17 cellular contexts compared by ENCODE assay signal in genomic region chr13:90883592-90883991, GRCh38.
DNase-seq lines count a peak whose midpoint lies in the region; ATAC-seq, FAIRE-seq and TF ChIP-seq lines count a peak whose summit lies in the region.
"Had no signal": no experiment of that assay in that cellular context is flagged by ENCODE, and none has a peak within 500 bp of the region (broad histone marks: within the 10 kb centered on the region; RNA-seq: fewer than 3 reads in every experiment).

No MANE protein-coding gene starts in this region.

- intact Hi-C loops in Right ventricle myocardium superior (cut with DNase I): no loop called here

- no peak overlapping the region for H3K9ac ChIP-seq in OCI-LY3 (ENCODE audit: low read length)
- H3K9ac ChIP-seq in smooth muscle cell (ENCODE audit: low read depth): no peak overlapping the region
- H3K9ac ChIP-seq: GM23248 had no signal

- H4K20me1 ChIP-seq in OCI-LY3 (ENCODE audit: insufficient read depth, low read length) (no peaks in the 10 kb centered on the region), smooth muscle cell (ENCODE audit: low read depth) (no peaks in the 10 kb centered on the region)

- no peak for FAIRE-seq in D721Med (lab: Jason Lieb, UNC)
- FAIRE-seq: GM12878, GM18507 had no signal

- H3K4me1 ChIP-seq in OCI-LY3 (ENCODE audit: low read length) (no peaks in the 10 kb centered on the region), smooth muscle cell (ENCODE audit: low read depth) (no peaks in the 10 kb centered on the region)
- H3K4me1 ChIP-seq: Peyer's patch had no signal

- H3K9me3 ChIP-seq in OCI-LY3 (ENCODE audit: insufficient read depth, low read length) (no peaks in the 10 kb centered on the region), smooth muscle cell (replicated peaks; ENCODE audit: low read depth) (no peaks in the 10 kb centered on the region)
- H3K9me3 ChIP-seq: Peyer's patch had no signal

- TF ChIP-seq CTCF in D721Med (IDR thresholded peaks at IDR 0.05; ENCODE audit: insufficient read depth, missing control alignments): peak; percentile 15
- peak; percentile 31 for TF ChIP-seq CTCF in OCI-LY3 (IDR thresholded peaks at IDR 0.05; ENCODE audit: low read depth, low read length)
- TF ChIP-seq CTCF in VCaP (conservative IDR thresholded peaks at IDR 0.05): 0 out of 2 replicates have a peak, but pooled peaks have one; percentile 11
- TF ChIP-seq CTCF in smooth muscle cell (IDR thresholded peaks at IDR 0.05; ENCODE audit: borderline replicate concordance, insufficient read depth, poor library complexity, severe bottlenecking): peak; percentile 27

- H3K27me3 ChIP-seq in OCI-LY3 (ENCODE audit: low read depth, low read length): no peaks in the 10 kb centered on the region
- H3K27me3 ChIP-seq in smooth muscle cell (ENCODE audit: low read depth): no peaks in the 10 kb centered on the region
- H3K27me3 ChIP-seq: Peyer's patch had no signal

- H3K27ac ChIP-seq in OCI-LY3 (ENCODE audit: low read length) (no peak overlapping the region), VCaP (no peak overlapping the region), smooth muscle cell (ENCODE audit: low read depth) (no peak overlapping the region)
- H3K27ac ChIP-seq: GM23248, Peyer's patch had no signal

- no peak for DNase-seq in D721Med (ENCODE audit: insufficient read length, low spot score)
- no peak for DNase-seq in smooth muscle cell (lab: John Stamatoyannopoulos, UW; ENCODE audit: unreplicated experiment)
- DNase-seq in NCI-H146 treated with DMSO at 0.1 percent for 48 hours (lab: John Stamatoyannopoulos, UW; ENCODE audit: unreplicated experiment): no peak
- no peak for DNase-seq in GF-D8 (lab: John Stamatoyannopoulos, UW)
- DNase-seq in Right ventricle myocardium superior: no peak
- DNase-seq: GM23248, HCEC 1CT, Kasumi-1, NCI-H1092 treated with DMSO at 0.1 percent for 48 hours, NCI-H1694, NCI-H510A treated with DMSO at 0.1 percent for 48 hours, Peyer's patch, SHP77 treated with DMSO at 0.1 percent for 48 hours had no signal

- no peak for ATAC-seq in Right ventricle myocardium superior (ENCODE audit: poor library complexity)
- ATAC-seq: GM12878 had no signal

- H3F3A ChIP-seq in smooth muscle cell (ENCODE audit: low read depth): no peaks in the 10 kb centered on the region

- 96% methylated on average over 2 of the region's 2 CpGs for WGBS in smooth muscle cell (ENCODE audit: low lambda C conversion rate)

- H2AFZ ChIP-seq in OCI-LY3 (ENCODE audit: low read depth, low read length) (no peak overlapping the region), smooth muscle cell (ENCODE audit: low read depth) (no peak overlapping the region)
- H2AFZ ChIP-seq: GM23248 had no signal

- H3K4me2 ChIP-seq in OCI-LY3 (ENCODE audit: low read length) (no peak overlapping the region), smooth muscle cell (no peak overlapping the region)

- H3K36me3 ChIP-seq in OCI-LY3 (replicated peaks; ENCODE audit: low read depth, low read length) (no peaks in the 10 kb centered on the region), smooth muscle cell (ENCODE audit: low read depth) (no peaks in the 10 kb centered on the region)
- H3K36me3 ChIP-seq: Peyer's patch had no signal

- H3K79me2 ChIP-seq in OCI-LY3 (ENCODE audit: low read length) (no peaks in the 10 kb centered on the region), smooth muscle cell (ENCODE audit: low read depth) (no peaks in the 10 kb centered on the region)

- no peak overlapping the region for H3K4me3 ChIP-seq in OCI-LY3 (ENCODE audit: low read length)
- H3K4me3 ChIP-seq in smooth muscle cell: no peak overlapping the region
- H3K4me3 ChIP-seq: GM12878, GM23248, Peyer's patch had no signal
